In the genomic region with DNA sequence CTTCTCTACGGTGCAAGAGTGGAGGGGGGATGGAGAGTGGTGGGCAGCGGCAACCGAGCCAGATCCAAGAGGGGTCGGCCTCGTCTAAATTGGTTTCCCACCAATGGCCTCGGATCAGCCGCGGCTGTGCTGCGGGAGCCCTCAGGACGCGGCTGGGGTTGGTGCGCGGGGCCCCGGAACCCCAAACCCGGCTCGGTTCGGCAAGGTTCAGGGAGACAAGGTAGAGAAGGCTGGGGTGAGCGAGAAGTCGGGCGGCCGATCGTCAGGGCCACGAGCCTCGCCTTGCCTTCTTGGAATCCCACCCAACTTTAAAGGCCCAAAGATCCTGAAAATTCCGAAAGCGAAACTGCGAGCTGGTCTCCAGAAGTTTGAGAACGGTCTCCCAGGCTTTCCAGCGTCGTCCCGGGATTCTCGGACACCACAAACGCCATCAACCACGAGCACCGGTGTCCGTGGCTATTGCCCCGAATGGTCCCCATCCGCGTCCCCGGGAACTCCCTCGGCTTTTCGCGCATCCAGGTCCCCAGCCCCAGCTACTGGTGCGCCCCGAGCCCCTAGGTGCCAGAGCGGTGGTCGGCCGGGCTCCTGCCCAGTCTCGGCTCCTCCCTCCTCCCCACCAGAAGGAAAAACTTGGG, we compare ENCODE assay signal across 8 cellular contexts. TPM values are rescaled to one million over a fixed set of nuclear protein-coding genes. Genes with fewer than 3 reads are reported as not detected.
A peak's percentile ranks its signal among the peaks of the same experiment; 100 is the strongest.
DNase-seq lines count a peak whose midpoint lies in the region; ATAC-seq and TF ChIP-seq lines count a peak whose summit lies in the region.

No MANE protein-coding gene starts in this region.

- peak overlapping the region; percentile 98; the same call in 1 of the 2 replicates for H3K4me3 ChIP-seq in GM08714 (ENCODE audit: low read length)

- H3K27ac Mint-ChIP-seq in activated T-cell treated with anti-CD3 and anti-CD28 coated beads, Interleukin-2, amount 50 U/mL, for 72 hours, result no peak overlapping the region
- no peak overlapping the region for H3K27ac Mint-ChIP-seq in glutamatergic neuron (ENCODE audit: unreplicated experiment)

- H3K36me3 Mint-ChIP-seq in activated T-cell treated with anti-CD3 and anti-CD28 coated beads, Interleukin-2, amount 50 U/mL, for 72 hours (ENCODE audit: insufficient read depth in 2 of 2), result peaks cover 4 to 5% of the 10 kb centered on the region in 2 donors
- H3K36me3 Mint-ChIP-seq in glutamatergic neuron (ENCODE audit: unreplicated experiment), result no peaks in the 10 kb centered on the region

- H3K4me1 Mint-ChIP-seq in activated T-cell treated with anti-CD3 and anti-CD28 coated beads, Interleukin-2, amount 50 U/mL, for 72 hours (ENCODE audit: low read depth), result peaks cover 51% of the 10 kb centered on the region
- peaks cover 9% of the 10 kb centered on the region for H3K4me1 Mint-ChIP-seq in glutamatergic neuron (ENCODE audit: low read depth, unreplicated experiment)

- peaks cover 6% of the 10 kb centered on the region for H3K27me3 Mint-ChIP-seq in activated T-cell treated with anti-CD3 and anti-CD28 coated beads, Interleukin-2, amount 50 U/mL, for 72 hours (ENCODE audit: low read depth)
- H3K27me3 Mint-ChIP-seq in glutamatergic neuron (ENCODE audit: unreplicated experiment), result peaks cover 18% of the 10 kb centered on the region

- ATAC-seq in activated T-cell treated with anti-CD3 and anti-CD28 coated beads, Interleukin-2, amount 50 U/mL, for 72 hours (replicated peaks in 1 of 2), result no peak
- ATAC-seq in GM18909 (IDR thresholded peaks at IDR 0.05; ENCODE audit: poor library complexity, unreplicated experiment), result no peak
- no peak for ATAC-seq in HG03442 (IDR thresholded peaks at IDR 0.05; ENCODE audit: unreplicated experiment)

- peak overlapping the region; percentile 97 to 100 for H3K4me3 Mint-ChIP-seq in activated T-cell treated with anti-CD3 and anti-CD28 coated beads, Interleukin-2, amount 50 U/mL, for 72 hours
- peak overlapping the region; percentile 88 for H3K4me3 Mint-ChIP-seq in glutamatergic neuron (ENCODE audit: unreplicated experiment)

- no peaks in the 10 kb centered on the region for H3K9me3 Mint-ChIP-seq in activated T-cell treated with anti-CD3 and anti-CD28 coated beads, Interleukin-2, amount 50 U/mL, for 72 hours
- peaks cover 17% of the 10 kb centered on the region for H3K9me3 Mint-ChIP-seq in glutamatergic neuron (ENCODE audit: unreplicated experiment)

- no peak for TF ChIP-seq CTCF in glutamatergic neuron (IDR thresholded peaks at IDR 0.05; ENCODE audit: partially characterized antibody, unreplicated experiment)

- no peak for DNase-seq in activated T-cell treated with anti-CD3 and anti-CD28 coated beads, Interleukin-2, amount 50 U/mL, for 72 hours
- DNase-seq in glutamatergic neuron, result no peak
- DNase-seq in retina, result peak; percentile 74
- DNase-seq in Ammon's horn (ENCODE audit: low spot score), result no peak
- no peak for DNase-seq in epidermal melanocyte (ENCODE audit: insufficient read length, low spot score)

RNA-seq across cellular contexts. Expression of gene SFMBT2, which starts 3.3 kb away (rescaled TPM):
- 10 to 100 TPM; 28.2 to 42.1 TPM for total RNA-seq in activated T-cell treated with anti-CD3 and anti-CD28 coated beads, Interleukin-2, amount 50 U/mL, for 72 hours
- 9.1 TPM for total RNA-seq in glutamatergic neuron (ENCODE audit: unreplicated experiment)
